19 cellular contexts compared by ENCODE assay signal in genomic region chr4:139728146-139728545, GRCh38.
"Had no signal": no experiment of that assay in that cellular context is flagged by ENCODE, and none has a peak within 500 bp of the region (broad histone marks: within the 10 kb centered on the region; RNA-seq: fewer than 3 reads in every experiment).

No MANE protein-coding gene starts in this region.

- H3K27me3 Mint-ChIP-seq: type B pancreatic cell had no signal

- ATAC-seq: left lung, sciatic nerve had no signal

- H3K27me3 ChIP-seq: dorsolateral prefrontal cortex, left lung, neural progenitor cell, stomach, thyroid gland had no signal

- H3K4me1 ChIP-seq: left lung had no signal

- H3K27ac ChIP-seq: dorsolateral prefrontal cortex, left lung, neural progenitor cell, thyroid gland had no signal

- H3K9me3 ChIP-seq: left lung, mucosa of descending colon, stomach, thyroid gland had no signal

- H3K36me3 ChIP-seq: left lung, neural progenitor cell, thyroid gland had no signal

- H3K4me1 Mint-ChIP-seq: naive B cell had no signal

- H3K4me3 ChIP-seq: dorsolateral prefrontal cortex, left lung, mucosa of descending colon, neural progenitor cell, smooth muscle cell, stomach, thyroid gland had no signal

- H3K27ac Mint-ChIP-seq: mesothelial cell of epicardium; natural killer cell treated with Interleukin-12 subunit alpha and Interleukin-12 subunit beta and Interleukin-15 and Interleukin-18, amount 100 ng/mL, for 72 hours; neural progenitor cell had no signal

- DNase-seq: dorsolateral prefrontal cortex; effector CD4-positive, alpha-beta T cell; left lung; mesenchymal stem cell; naive B cell; stimulated activated CD4-positive, alpha-beta T cell treated with anti-CD3 and anti-CD28 coated beads, Interleukin-12 subunit alpha, Interleukin-12 subunit beta, amount 100 ng/mL, for 4 hours; stimulated activated CD4-positive, alpha-beta T cell treated with anti-CD3 and anti-CD28 coated beads, Interleukin-1b, Interleukin-23, amount 100 ng/mL, for 48 hours; stimulated activated CD4-positive, alpha-beta T cell treated with anti-CD3 and anti-CD28 coated beads, Interleukin-4, amount 100 ng/mL, for 1 hour; stimulated activated CD8-positive, alpha-beta memory T cell treated with anti-CD3 and anti-CD28 coated beads, Interleukin-4, amount 100 ng/mL, for 48 hours; stimulated activated naive CD4-positive, alpha-beta T cell; thyroid gland had no signal

- H3K9me3 Mint-ChIP-seq: mesothelial cell of epicardium; naive B cell; natural killer cell treated with Interleukin-12 subunit alpha and Interleukin-12 subunit beta and Interleukin-15 and Interleukin-18, amount 100 ng/mL, for 72 hours; neural progenitor cell; type B pancreatic cell had no signal

- H3K4me3 Mint-ChIP-seq: mesothelial cell of epicardium; naive B cell; natural killer cell treated with Interleukin-12 subunit alpha and Interleukin-12 subunit beta and Interleukin-15 and Interleukin-18, amount 100 ng/mL, for 72 hours; neural progenitor cell; type B pancreatic cell had no signal

- H3K36me3 Mint-ChIP-seq: natural killer cell treated with Interleukin-12 subunit alpha and Interleukin-12 subunit beta and Interleukin-15 and Interleukin-18, amount 100 ng/mL, for 72 hours had no signal
